8 cellular contexts compared by ENCODE assay signal in genomic region chr11:65653229-65654225, GRCh38. TPM values are rescaled to one million over a fixed set of nuclear protein-coding genes. Genes with fewer than 3 reads are reported as not detected.
DNase-seq lines count a peak whose midpoint lies in the region; ATAC-seq, FAIRE-seq and TF ChIP-seq lines count a peak whose summit lies in the region.

No MANE protein-coding gene starts in this region.

- no peaks in the 10 kb centered on the region for H4K20me1 ChIP-seq in MM.1S (ENCODE audit: insufficient read depth, low read length)

- H2AFZ ChIP-seq in MM.1S (ENCODE audit: low read length): 0 out of 2 replicates have a peak overlapping the region, but pooled peaks have one; percentile 77

- peak overlapping the region; percentile 95 for H3K4me2 ChIP-seq in MM.1S (ENCODE audit: low read depth, low read length)

- H3F3A ChIP-seq in MM.1S (ENCODE audit: insufficient read depth, low read length): peaks cover 31% of the 10 kb centered on the region

- H3K9me2 ChIP-seq in MM.1S (replicated peaks; ENCODE audit: insufficient read depth, low read length): no peaks in the 10 kb centered on the region

- peak overlapping the region; percentile 70 for H3K4me3 ChIP-seq in MM.1S (ENCODE audit: low read length)
- peak overlapping the region; percentile 62 for H3K4me3 ChIP-seq in choroid plexus epithelial cell (ENCODE audit: low read depth, low read length)
- peak overlapping the region; percentile 31 to 66 for H3K4me3 ChIP-seq in muscle layer of colon (ENCODE audit: low read depth in 1 of 2, low read length in 2 of 2)

- H3K27ac ChIP-seq in MM.1S (ENCODE audit: low read length): peak overlapping the region; percentile 86
- H3K27ac ChIP-seq in muscle layer of colon (ENCODE audit: low read depth, low read length): peak overlapping the region; percentile 98

- peak overlapping the region; percentile 74 for H3K9ac ChIP-seq in MM.1S (ENCODE audit: low read length)
- peak overlapping the region; percentile 45 for H3K9ac ChIP-seq in muscle layer of colon (ENCODE audit: low read length)

- TF ChIP-seq POLR2A in GM12891 (IDR thresholded peaks at IDR 0.05; ENCODE audit: low read depth, low read length): no peak; the same call in 1 of the 2 replicates

- H3K36me3 ChIP-seq in MM.1S (replicated peaks; ENCODE audit: insufficient read depth, low read length): no peaks in the 10 kb centered on the region
- H3K36me3 ChIP-seq in muscle layer of colon (ENCODE audit: insufficient read depth, low read length): peaks cover 56% of the 10 kb centered on the region

- H3K4me1 ChIP-seq in MM.1S (ENCODE audit: low read length) (peaks cover 16% of the 10 kb centered on the region), muscle layer of colon (ENCODE audit: insufficient read depth, low read length) (peaks cover 30% of the 10 kb centered on the region)

- no peak for DNase-seq in GM12891 (ENCODE audit: insufficient read length, low spot score)
- DNase-seq in MM.1S: no peak
- DNase-seq in choroid plexus epithelial cell (ENCODE audit: low read depth): no peak
- no peak for DNase-seq in SKM-1 treated with dmso at 0.1 percent for 144 hours (lab: John Stamatoyannopoulos, UW; ENCODE audit: unreplicated experiment)
- no peak for DNase-seq in NCI-H526 (lab: John Stamatoyannopoulos, UW)
- no peak for DNase-seq in NCI-H446 (lab: John Stamatoyannopoulos, UW)

- no peak for ATAC-seq in GM21447 (IDR thresholded peaks at IDR 0.05; ENCODE audit: unreplicated experiment)

- peaks cover 6% of the 10 kb centered on the region for H3K79me2 ChIP-seq in MM.1S (ENCODE audit: low read length)

- TF ChIP-seq CTCF in MM.1S (IDR thresholded peaks at IDR 0.05; ENCODE audit: low read length): no peak
- TF ChIP-seq CTCF in choroid plexus epithelial cell (conservative IDR thresholded peaks at IDR 0.05; ENCODE audit: low read depth, low read length): no peak

- H3K27me3 ChIP-seq in MM.1S (replicated peaks; ENCODE audit: insufficient read depth, low read length): no peaks in the 10 kb centered on the region
- no peaks in the 10 kb centered on the region for H3K27me3 ChIP-seq in muscle layer of colon (ENCODE audit: control insufficient read depth in 1 of 2, insufficient read depth in 2 of 2, low read length in 2 of 2)

- H3K9me3 ChIP-seq in MM.1S (replicated peaks; ENCODE audit: insufficient read depth, low read length) (no peaks in the 10 kb centered on the region), muscle layer of colon (ENCODE audit: low read length) (no peaks in the 10 kb centered on the region)

- FAIRE-seq in GM12891 (lab: Jason Lieb, UNC): peak; percentile 26

TF ChIP-seq in GM12891, 5 proteins besides CTCF, POLR2A, EP300 and RAD21:
- TF ChIP-seq POU2F2 (IDR thresholded peaks at IDR 0.05; ENCODE audit: low read depth, low read length) (no peak), SPI1 (IDR thresholded peaks at IDR 0.05; ENCODE audit: low read depth, low read length) (no peak), POLR2AphosphoS5 (IDR thresholded peaks at IDR 0.05; ENCODE audit: low read depth, low read length) (peak; percentile 8), TAF1 (IDR thresholded peaks at IDR 0.05; ENCODE audit: low read depth, low read length) (no peak), PAX5 (IDR thresholded peaks at IDR 0.05; ENCODE audit: insufficient read depth, low read length, severe bottlenecking) (no peak)

RNA-seq across cellular contexts. Expression of gene RELA, which starts 9.2 kb away (rescaled TPM):
- 41.3 TPM for polyA plus RNA-seq in GM12891 (2012; ENCODE audit: low read depth, missing spikeins)

RNA-seq across cellular contexts. Expression of gene SIPA1, which starts 15.6 kb away (rescaled TPM):
- polyA plus RNA-seq in GM12891 (2012; ENCODE audit: low read depth, missing spikeins): 62.2 TPM

RNA-seq across cellular contexts. Expression of gene PCNX3, which starts 38.0 kb away (rescaled TPM):
- polyA plus RNA-seq in GM12891 (2012; ENCODE audit: low read depth, missing spikeins): 15.4 TPM

RNA-seq across cellular contexts. Expression of gene MAP3K11, which starts 39.5 kb away (rescaled TPM):
- polyA plus RNA-seq in GM12891 (2012; ENCODE audit: low read depth, missing spikeins): 26.7 TPM

RNA-seq across cellular contexts. Expression of gene KCNK7, which starts 57.9 kb away (rescaled TPM):
- polyA plus RNA-seq in GM12891 (2012; ENCODE audit: low read depth, missing spikeins): 0.09 TPM
